8 cellular contexts compared by ENCODE assay signal in genomic region chr6:26157838-26158580, GRCh38.
DNase-seq lines count a peak whose midpoint lies in the region; ATAC-seq and TF ChIP-seq lines count a peak whose summit lies in the region.

No MANE protein-coding gene starts in this region.

- H4K20me1 ChIP-seq in PC-3 (ENCODE audit: low read length), result peaks cover 31% of the 10 kb centered on the region

- peaks cover 14% of the 10 kb centered on the region for H3F3A ChIP-seq in PC-3 (ENCODE audit: low read length, unreplicated experiment)

- peak overlapping the region; percentile 79 for H3K27ac ChIP-seq in PC-3 (ENCODE audit: low read length)

- POLR2A ChIA-PET in PC-3 (lab: Charles Lee; ENCODE audit: unreplicated experiment), result interaction anchor here (0.5 to 4.1 kb wide), 18 partner anchors 16 to 1795 kb away, joined by 3 to 174 read pairs (median 5); a partner anchor contains a TSS

- peak overlapping the region; percentile 91 for H3K4me2 ChIP-seq in PC-3 (ENCODE audit: low read length)

- CTCF ChIA-PET in PC-3 (lab: Charles Lee), result interaction anchor here (1.4 kb wide), 1 partner anchor 39 kb away, joined by 3 read pairs; a partner anchor contains a TSS

- H3K36me3 ChIP-seq in PC-3 (ENCODE audit: low read depth, low read length), result no peaks in the 10 kb centered on the region
- no peaks in the 10 kb centered on the region for H3K36me3 ChIP-seq in mucosa of stomach (ENCODE audit: control insufficient read depth, insufficient read depth, low read length)

- peak overlapping the region; percentile 94 for H3K9ac ChIP-seq in PC-3 (ENCODE audit: low read length)
- peak overlapping the region; percentile 95 for H3K9ac ChIP-seq in mucosa of stomach (ENCODE audit: low read length)

- TF ChIP-seq CTCF in PC-3 (conservative IDR thresholded peaks at IDR 0.05; ENCODE audit: low read depth, low read length), result no peak

- intact Hi-C loops in PC-3 (cut with micrococcal nuclease), result loop anchor here (1.0 to 5.0 kb wide), 6 partner anchors 34 to 1735 kb away; a partner anchor contains a TSS

- no peaks in the 10 kb centered on the region for H3K9me3 ChIP-seq in PC-3 (ENCODE audit: low read length)
- no peaks in the 10 kb centered on the region for H3K9me3 ChIP-seq in mucosa of stomach (ENCODE audit: control insufficient read depth, low read length)

- H3K4me3 ChIP-seq in PC-3 (ENCODE audit: low read length) (peak overlapping the region; percentile 91), mucosa of stomach (ENCODE audit: low read length) (peak overlapping the region; percentile 77)

- DNase-seq in DMS114 treated with DMSO at 0.1 percent for 48 hours (lab: John Stamatoyannopoulos, UW; ENCODE audit: unreplicated experiment), result peak; percentile 99
- peak; percentile 98 for DNase-seq in PC-3
- peak; percentile 89 to 90 for DNase-seq in activated T-cell treated with anti-CD3 and anti-CD28 coated beads, Interleukin-2, amount 50 U/mL, for 48 hours
- peak; percentile 65 to 67 for DNase-seq in stimulated activated CD8-positive, alpha-beta memory T cell treated with anti-CD3 and anti-CD28 coated beads, Interleukin-7, amount 100 ng/mL, for 1 hour (ENCODE audit: low read depth in 2 of 2)

- peaks cover 22% of the 10 kb centered on the region for H3K4me1 ChIP-seq in PC-3 (ENCODE audit: insufficient read depth, low read length)
- H3K4me1 ChIP-seq in mucosa of stomach (ENCODE audit: control insufficient read depth, insufficient read depth, low read length), result peaks cover 13% of the 10 kb centered on the region

- no peak for TF ChIP-seq RAD21 in Ishikawa (IDR thresholded peaks at IDR 0.05; ENCODE audit: low read depth)

- TSS peak; percentile 48 for BruUV-seq in PC-3 (replicated peaks; lab: Mats Ljungman, UMichigan)

- TF ChIP-seq EP300 in Ishikawa (IDR thresholded peaks at IDR 0.05; ENCODE audit: borderline replicate concordance), result peak; percentile 3; the same call in 1 of the 2 replicates

- peaks cover 51% of the 10 kb centered on the region for H3K79me2 ChIP-seq in PC-3 (ENCODE audit: low read length)

- ATAC-seq in GM21576 (IDR thresholded peaks at IDR 0.05; ENCODE audit: unreplicated experiment) (peak; percentile 55), PC-3 (peak; percentile 64), esophagus mucosa (peak; percentile 81)

- H3K9me2 ChIP-seq in PC-3 (replicated peaks; ENCODE audit: low read length), result no peaks in the 10 kb centered on the region

- no peaks in the 10 kb centered on the region for H3K27me3 ChIP-seq in PC-3 (ENCODE audit: low read length)
- no peaks in the 10 kb centered on the region for H3K27me3 ChIP-seq in mucosa of stomach (ENCODE audit: control insufficient read depth, insufficient read depth, low read length)

- H2AFZ ChIP-seq in PC-3 (ENCODE audit: low read length), result no peak overlapping the region

TF ChIP-seq in Ishikawa, 13 proteins besides CTCF, POLR2A, EP300 and RAD21:
- TF ChIP-seq YY1 (IDR thresholded peaks at IDR 0.05; ENCODE audit: low read depth), result no peak; the same call in 1 of the 2 replicates
- peak; percentile 41; the same call in 1 of the 2 replicates for TF ChIP-seq MAX (IDR thresholded peaks at IDR 0.05)
- no peak for TF ChIP-seq ZBTB7A (IDR thresholded peaks at IDR 0.05; ENCODE audit: low read depth)
- no peak for TF ChIP-seq USF1 (IDR thresholded peaks at IDR 0.05)
- no peak for TF ChIP-seq EGR1 (IDR thresholded peaks at IDR 0.05)
- 0 out of 2 replicates have a peak, but pooled peaks have one; percentile 14 for TF ChIP-seq TCF12 (IDR thresholded peaks at IDR 0.05; ENCODE audit: low read depth)
- TF ChIP-seq CEBPB (IDR thresholded peaks at IDR 0.05), result peak; percentile 3; the same call in 1 of the 2 replicates
- no peak for TF ChIP-seq FOXM1 (IDR thresholded peaks at IDR 0.05; ENCODE audit: borderline replicate concordance, low read depth)
- TF ChIP-seq NFIC (IDR thresholded peaks at IDR 0.05), result peak; percentile 1; the same call in 1 of the 2 replicates
- TF ChIP-seq TEAD4 (IDR thresholded peaks at IDR 0.05), result peak; percentile 19; the same call in 1 of the 2 replicates
- peak; percentile 59 for TF ChIP-seq TAF1 (IDR thresholded peaks at IDR 0.05; ENCODE audit: low read depth)
- TF ChIP-seq CREB1 (IDR thresholded peaks at IDR 0.05; ENCODE audit: low read depth), result peak; percentile 76
- TF ChIP-seq, protein P1, sequence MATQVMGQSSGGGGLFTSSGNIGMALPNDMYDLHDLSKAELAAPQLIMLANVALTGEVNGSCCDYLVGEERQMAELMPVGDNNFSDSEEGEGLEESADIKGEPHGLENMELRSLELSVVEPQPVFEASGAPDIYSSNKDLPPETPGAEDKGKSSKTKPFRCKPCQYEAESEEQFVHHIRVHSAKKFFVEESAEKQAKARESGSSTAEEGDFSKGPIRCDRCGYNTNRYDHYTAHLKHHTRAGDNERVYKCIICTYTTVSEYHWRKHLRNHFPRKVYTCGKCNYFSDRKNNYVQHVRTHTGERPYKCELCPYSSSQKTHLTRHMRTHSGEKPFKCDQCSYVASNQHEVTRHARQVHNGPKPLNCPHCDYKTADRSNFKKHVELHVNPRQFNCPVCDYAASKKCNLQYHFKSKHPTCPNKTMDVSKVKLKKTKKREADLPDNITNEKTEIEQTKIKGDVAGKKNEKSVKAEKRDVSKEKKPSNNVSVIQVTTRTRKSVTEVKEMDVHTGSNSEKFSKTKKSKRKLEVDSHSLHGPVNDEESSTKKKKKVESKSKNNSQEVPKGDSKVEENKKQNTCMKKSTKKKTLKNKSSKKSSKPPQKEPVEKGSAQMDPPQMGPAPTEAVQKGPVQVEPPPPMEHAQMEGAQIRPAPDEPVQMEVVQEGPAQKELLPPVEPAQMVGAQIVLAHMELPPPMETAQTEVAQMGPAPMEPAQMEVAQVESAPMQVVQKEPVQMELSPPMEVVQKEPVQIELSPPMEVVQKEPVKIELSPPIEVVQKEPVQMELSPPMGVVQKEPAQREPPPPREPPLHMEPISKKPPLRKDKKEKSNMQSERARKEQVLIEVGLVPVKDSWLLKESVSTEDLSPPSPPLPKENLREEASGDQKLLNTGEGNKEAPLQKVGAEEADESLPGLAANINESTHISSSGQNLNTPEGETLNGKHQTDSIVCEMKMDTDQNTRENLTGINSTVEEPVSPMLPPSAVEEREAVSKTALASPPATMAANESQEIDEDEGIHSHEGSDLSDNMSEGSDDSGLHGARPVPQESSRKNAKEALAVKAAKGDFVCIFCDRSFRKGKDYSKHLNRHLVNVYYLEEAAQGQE (IDR thresholded peaks at IDR 0.05; ENCODE audit: low read depth), result peak; percentile 1; the same call in 1 of the 2 replicates

Comparison
In these comparisons a context has a peak if more than half of its experiments do, and no peak if none do; other contexts are left out.
1. Peak in every context shown above with its lines: DNase-seq, ATAC-seq, H3K4me3 ChIP-seq and H3K27ac ChIP-seq.